In genomic region chr11:111937859-111938258, GRCh38 we compare ENCODE assay signal across 8 cellular contexts. TPM values are rescaled to one million over a fixed set of nuclear protein-coding genes. Genes with fewer than 3 reads are reported as not detected.
A peak's percentile ranks its signal among the peaks of the same experiment; 100 is the strongest.
DNase-seq lines count a peak whose midpoint lies in the region; ATAC-seq and TF ChIP-seq lines count a peak whose summit lies in the region.

No MANE protein-coding gene starts in this region.

- H3K36me3 ChIP-seq in BJ (ENCODE audit: control insufficient read depth, insufficient read depth, low read length) (no peaks in the 10 kb centered on the region), OCI-LY1 (ENCODE audit: insufficient read depth, low read length) (no peaks in the 10 kb centered on the region)

- H3K36me3 Mint-ChIP-seq in natural killer cell treated with Interleukin-12 subunit alpha and Interleukin-12 subunit beta and Interleukin-15 and Interleukin-18, amount 100 ng/mL, for 72 hours, result no peaks in the 10 kb centered on the region

- DNase-seq in BJ (ENCODE audit: low read depth) (no peak), coronary artery (ENCODE audit: low spot score) (no peak), glomerular visceral epithelial cell (ENCODE audit: extremely low spot score) (no peak), NCI-H2107 (lab: John Stamatoyannopoulos, UW) (no peak)
- DNase-seq in natural killer cell treated with Interleukin-12 subunit alpha and Interleukin-12 subunit beta and Interleukin-15 and Interleukin-18, amount 100 ng/mL, for 72 hours (ENCODE audit: low spot score), result no peak

- H3K4me3 Mint-ChIP-seq in natural killer cell treated with Interleukin-12 subunit alpha and Interleukin-12 subunit beta and Interleukin-15 and Interleukin-18, amount 100 ng/mL, for 72 hours, result peak overlapping the region; percentile 80

- no peaks in the 10 kb centered on the region for H3K9me2 ChIP-seq in OCI-LY1 (ENCODE audit: low read depth, low read length)

- H3K4me1 ChIP-seq in OCI-LY1 (ENCODE audit: insufficient read depth, low read length, severe bottlenecking), result peaks cover 46% of the 10 kb centered on the region

- H3K9me3 ChIP-seq in OCI-LY1 (ENCODE audit: low read length), result no peaks in the 10 kb centered on the region

- CTCF ChIA-PET in BJ (lab: Yijun Ruan, JAX), result interaction anchor here (1.2 to 6.3 kb wide), 6 partner anchors 23 to 60 kb away, joined by 3 to 65 read pairs (median 4); no protein-coding TSS in a partner anchor

- H3K27ac ChIP-seq in OCI-LY1 (ENCODE audit: low read depth, low read length, poor library complexity, severe bottlenecking) (peak overlapping the region; percentile 37), coronary artery (peak overlapping the region; percentile 75 to 80)

- H3K4me1 Mint-ChIP-seq in natural killer cell treated with Interleukin-12 subunit alpha and Interleukin-12 subunit beta and Interleukin-15 and Interleukin-18, amount 100 ng/mL, for 72 hours (ENCODE audit: low read depth in 2 of 2), result peaks cover 30 to 36% of the 10 kb centered on the region in 2 donors

- peak overlapping the region; percentile 91 for H3K4me2 ChIP-seq in OCI-LY1 (ENCODE audit: low read length)

- H4K20me1 ChIP-seq in OCI-LY1 (ENCODE audit: insufficient read depth, low read length), result no peaks in the 10 kb centered on the region

- no peaks in the 10 kb centered on the region for H3F3A ChIP-seq in OCI-LY1 (ENCODE audit: insufficient read depth, low read length)

- H3K79me2 ChIP-seq in OCI-LY1 (ENCODE audit: insufficient read depth, low read length), result no peaks in the 10 kb centered on the region

- TF ChIP-seq CTCF in BJ (IDR thresholded peaks at IDR 0.05; ENCODE audit: insufficient read depth, low read depth, low read length), result no peak
- no peak for TF ChIP-seq CTCF in OCI-LY1 (IDR thresholded peaks at IDR 0.05; ENCODE audit: low read length)
- no peak for TF ChIP-seq CTCF in coronary artery (IDR thresholded peaks at IDR 0.05)

- peaks cover 0 to 11% of the 10 kb centered on the region in 2 donors for H3K27me3 Mint-ChIP-seq in natural killer cell treated with Interleukin-12 subunit alpha and Interleukin-12 subunit beta and Interleukin-15 and Interleukin-18, amount 100 ng/mL, for 72 hours

- peak overlapping the region in 1 of 2 donors; percentile 67 for H3K27ac Mint-ChIP-seq in natural killer cell treated with Interleukin-12 subunit alpha and Interleukin-12 subunit beta and Interleukin-15 and Interleukin-18, amount 100 ng/mL, for 72 hours

- H3K4me3 ChIP-seq in BJ (ENCODE audit: low read depth, low read length) (peak overlapping the region; percentile 52), OCI-LY1 (ENCODE audit: low read depth, low read length, poor library complexity, severe bottlenecking) (peak overlapping the region; percentile 72), coronary artery (peak overlapping the region; percentile 85)

- no peaks in the 10 kb centered on the region for H3K9me3 Mint-ChIP-seq in natural killer cell treated with Interleukin-12 subunit alpha and Interleukin-12 subunit beta and Interleukin-15 and Interleukin-18, amount 100 ng/mL, for 72 hours

- H3K9ac ChIP-seq in OCI-LY1 (ENCODE audit: low read length), result peak overlapping the region; percentile 70

- H3K27me3 ChIP-seq in BJ (ENCODE audit: control insufficient read depth, insufficient read depth, low read length), result no peaks in the 10 kb centered on the region
- no peaks in the 10 kb centered on the region for H3K27me3 ChIP-seq in OCI-LY1 (ENCODE audit: insufficient read depth, low read length)

- no peak for ATAC-seq in natural killer cell treated with Interleukin-12 subunit alpha and Interleukin-12 subunit beta and Interleukin-15 and Interleukin-18, amount 100 ng/mL, for 72 hours
- ATAC-seq in HG02973 (IDR thresholded peaks at IDR 0.05; ENCODE audit: unreplicated experiment), result no peak
- ATAC-seq in HG02798 (IDR thresholded peaks at IDR 0.05; ENCODE audit: poor library complexity, unreplicated experiment), result no peak

- POLR2A ChIA-PET in BJ (lab: Charles Lee), result no interaction called here

- no peak overlapping the region for H2AFZ ChIP-seq in OCI-LY1 (ENCODE audit: low read length)

RNA-seq across cellular contexts. Expression of gene DIXDC1, which starts 0.7 kb away (rescaled TPM):
- polyA plus RNA-seq in BJ (2011; rRNA removed), result 13.5 and 13.9 TPM in 2 replicates
- 14.3 and 16.9 TPM in 2 replicates for polyA minus RNA-seq in BJ (2011; rRNA and poly(A)+ RNA removed)
- 1 to 10 TPM in 1 of 2 donors, under 1 TPM in 1; 0.45 to 7.3 TPM for total RNA-seq in natural killer cell treated with Interleukin-12 subunit alpha and Interleukin-12 subunit beta and Interleukin-15 and Interleukin-18, amount 100 ng/mL, for 72 hours

RNA-seq across cellular contexts. Expression of gene C11orf52, which starts 19.1 kb away (rescaled TPM):
- polyA plus RNA-seq in BJ (2011; rRNA removed), result 2.7 and 2.9 TPM in 2 replicates
- polyA minus RNA-seq in BJ (2011; rRNA and poly(A)+ RNA removed), result 1.6 and 1.8 TPM in 2 replicates
- not detected for total RNA-seq in natural killer cell treated with Interleukin-12 subunit alpha and Interleukin-12 subunit beta and Interleukin-15 and Interleukin-18, amount 100 ng/mL, for 72 hours

RNA-seq across cellular contexts. Expression of gene HSPB2, which starts 25.3 kb away (rescaled TPM):
- polyA plus RNA-seq in BJ (2011; rRNA removed), result 2.5 and 4.0 TPM in 2 replicates
- 1.2 and 2.8 TPM in 2 replicates for polyA minus RNA-seq in BJ (2011; rRNA and poly(A)+ RNA removed)
- not detected for total RNA-seq in natural killer cell treated with Interleukin-12 subunit alpha and Interleukin-12 subunit beta and Interleukin-15 and Interleukin-18, amount 100 ng/mL, for 72 hours

RNA-seq across cellular contexts. Expression of gene CRYAB, which starts 26.3 kb away (rescaled TPM):
- polyA plus RNA-seq in BJ (2011; rRNA removed), result 76.7 and 83.6 TPM in 2 replicates
- polyA minus RNA-seq in BJ (2011; rRNA and poly(A)+ RNA removed), result 15.6 and 26.2 TPM in 2 replicates
- total RNA-seq in natural killer cell treated with Interleukin-12 subunit alpha and Interleukin-12 subunit beta and Interleukin-15 and Interleukin-18, amount 100 ng/mL, for 72 hours, result not detected

RNA-seq across cellular contexts. Expression of gene CFAP68, which starts 58.5 kb away (rescaled TPM):
- polyA plus RNA-seq in BJ (2011; rRNA removed), result 16.6 and 33.0 TPM in 2 replicates
- polyA minus RNA-seq in BJ (2011; rRNA and poly(A)+ RNA removed), result 3.4 and 4.8 TPM in 2 replicates
- 10 to 100 TPM in 1 of 2 donors, 1 to 10 TPM in 1; 8.4 to 11.8 TPM for total RNA-seq in natural killer cell treated with Interleukin-12 subunit alpha and Interleukin-12 subunit beta and Interleukin-15 and Interleukin-18, amount 100 ng/mL, for 72 hours
